8 cellular contexts compared by ENCODE assay signal in genomic region chr12:81520064-81520945, GRCh38.
A peak's percentile ranks its signal among the peaks of the same experiment; 100 is the strongest.
DNase-seq lines count a peak whose midpoint lies in the region; ATAC-seq and FAIRE-seq lines count a peak whose summit lies in the region.
"Had no signal": no experiment of that assay in that cellular context is flagged by ENCODE, and none has a peak within 500 bp of the region (broad histone marks: within the 10 kb centered on the region; RNA-seq: fewer than 3 reads in every experiment).

No MANE protein-coding gene starts in this region.

- peak; percentile 88 for ATAC-seq in GM18907 (IDR thresholded peaks at IDR 0.05; ENCODE audit: unreplicated experiment)
- ATAC-seq in HG02870 (IDR thresholded peaks at IDR 0.05; ENCODE audit: unreplicated experiment) = peak; percentile 69

- DNase-seq in RCC 7860 (ENCODE audit: low spot score) (peak; percentile 10), pons (ENCODE audit: low spot score) (peak; percentile 35), NCI-H187 treated with DMSO at 0.1 percent for 48 hours (lab: John Stamatoyannopoulos, UW) (no peak), HuH-7 (ENCODE audit: low spot score) (no peak)
- DNase-seq in activated CD8-positive, alpha-beta memory T cell treated with anti-CD3 and anti-CD28 coated beads for 24 hours = no peak
- DNase-seq: pancreas had no signal

- no peak for FAIRE-seq in RCC 7860 (lab: Jason Lieb, UNC)
- FAIRE-seq: pancreas had no signal

Comparison
In these comparisons a context has a peak if more than half of its experiments do, and no peak if none do; other contexts are left out.
1. DNase-seq: peak in RCC 7860 (single experiment) and pons (single experiment); none in NCI-H187 treated with DMSO at 0.1 percent for 48 hours (single experiment), HuH-7 (single experiment) and activated CD8-positive, alpha-beta memory T cell treated with anti-CD3 and anti-CD28 coated beads for 24 hours (single experiment).